In the genomic region with DNA sequence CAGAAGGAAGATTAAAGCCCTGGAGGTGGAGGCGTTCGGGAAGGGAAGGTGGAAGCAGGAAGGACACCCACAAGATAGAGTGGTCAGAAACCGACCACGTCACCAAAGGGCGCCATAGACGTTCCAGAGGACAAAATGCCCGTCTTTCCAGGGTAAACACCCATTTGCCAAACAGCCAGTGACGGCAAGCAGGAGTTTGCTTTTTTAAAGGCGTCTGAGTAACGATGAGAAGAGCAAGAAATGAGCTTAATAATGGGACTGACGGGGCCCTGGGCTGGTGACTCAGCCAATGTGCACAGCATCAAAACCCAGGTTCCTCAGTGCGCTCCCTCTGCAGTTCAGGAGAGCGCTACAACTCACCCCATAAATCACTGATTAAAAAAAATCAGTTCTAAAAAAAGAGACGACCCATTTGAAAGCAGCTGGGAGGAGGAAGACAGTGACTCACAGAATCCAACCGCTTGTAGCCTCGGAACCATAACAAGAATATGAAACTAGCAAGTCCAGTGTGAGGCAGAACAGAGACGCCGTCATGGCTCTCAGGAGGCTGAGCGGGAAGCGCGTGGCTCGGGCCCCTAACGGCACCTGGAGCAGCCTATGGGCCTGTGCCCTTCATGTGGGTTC, we compare ENCODE assay signal across 10 cellular contexts. TPM values are rescaled to one million over a fixed set of nuclear protein-coding genes. Genes with fewer than 3 reads are reported as not detected.
A peak's percentile ranks its signal among the peaks of the same experiment; 100 is the strongest.
DNase-seq lines count a peak whose midpoint lies in the region; ATAC-seq and TF ChIP-seq lines count a peak whose summit lies in the region.
"Had no signal": no experiment of that assay in that cellular context is flagged by ENCODE, and none has a peak within 500 bp of the region (broad histone marks: within the 10 kb centered on the region; RNA-seq: fewer than 3 reads in every experiment).

No MANE protein-coding gene starts in this region.

- peaks cover 52% of the 10 kb centered on the region for H4K20me1 ChIP-seq in osteoblast (ENCODE audit: insufficient read depth, low read length)

- H2AFZ ChIP-seq in osteoblast (ENCODE audit: low read length): peak overlapping the region; percentile 43

- peaks cover 84% of the 10 kb centered on the region for H3K79me2 ChIP-seq in osteoblast (ENCODE audit: insufficient read depth, low read length)

- H3K4me2 ChIP-seq in osteoblast (ENCODE audit: insufficient read depth, low read length): peak overlapping the region; percentile 84

- peaks cover 52% of the 10 kb centered on the region for H3K4me1 ChIP-seq in osteoblast (ENCODE audit: insufficient read depth, low read length)

- peak; percentile 30 for TF ChIP-seq CTCF in osteoblast (IDR thresholded peaks at IDR 0.05; ENCODE audit: extremely low read depth, low read depth, low read length)

- peak; percentile 90 for DNase-seq in AG08396 (ENCODE audit: low spot score)
- peak; percentile 87 for DNase-seq in MG63
- DNase-seq in epithelial cell of prostate (ENCODE audit: low read depth, low spot score): peak; percentile 18
- peak; percentile 97 for DNase-seq in osteoblast (ENCODE audit: insufficient read length, low spot score, missing footprints)
- DNase-seq in UCSD-AML1 (lab: John Stamatoyannopoulos, UW; ENCODE audit: unreplicated experiment): no peak
- DNase-seq in HuH-7 (ENCODE audit: low spot score): no peak
- DNase-seq: body of pancreas, MV-4-11 had no signal

- H3K27me3 ChIP-seq in MG63 (no peaks in the 10 kb centered on the region), osteoblast (ENCODE audit: insufficient read depth, low read length) (no peaks in the 10 kb centered on the region)
- H3K27me3 ChIP-seq: body of pancreas had no signal

- peak overlapping the region; percentile 26 for H3K27ac ChIP-seq in epithelial cell of prostate
- H3K27ac ChIP-seq in osteoblast (ENCODE audit: low read depth, low read length): peak overlapping the region; percentile 91
- H3K27ac ChIP-seq: body of pancreas had no signal

- no peak for ATAC-seq in activated CD4-positive, CD25-positive, alpha-beta regulatory T cell treated with anti-CD3 and anti-CD28 coated beads, Interleukin-2, amount 50 U/mL, for 24 hours
- ATAC-seq in HG02870 (IDR thresholded peaks at IDR 0.05; ENCODE audit: unreplicated experiment): no peak
- ATAC-seq: body of pancreas had no signal

- H3K4me3 ChIP-seq in MG63 (peak overlapping the region; percentile 42), osteoblast (ENCODE audit: insufficient read depth, low read length) (peak overlapping the region; percentile 65)
- H3K4me3 ChIP-seq: body of pancreas had no signal

- no peaks in the 10 kb centered on the region for H3K9me3 ChIP-seq in MG63
- H3K9me3 ChIP-seq in osteoblast (ENCODE audit: low read depth, low read length): no peaks in the 10 kb centered on the region
- H3K9me3 ChIP-seq: body of pancreas had no signal

- peaks cover 7% of the 10 kb centered on the region; the same call in 1 of the 2 replicates for H3K36me3 ChIP-seq in MG63
- no peaks in the 10 kb centered on the region for H3K36me3 ChIP-seq in osteoblast (ENCODE audit: insufficient read depth, low read length)

RNA-seq across cellular contexts. Expression of a gene that starts 5.9 kb away (rescaled TPM):
- total RNA-seq in MG63 (2014; rRNA removed; shearing (Covaris generic); ENCODE audit: low replicate concordance): 10.7 and 10.9 TPM in 2 replicates
- 32.4 and 36.9 TPM in 2 replicates for total RNA-seq in osteoblast

Comparison
In these comparisons a context has a peak if more than half of its experiments do, and no peak if none do; other contexts are left out.
1. DNase-seq: peak in AG08396 (single experiment), MG63 (single experiment), epithelial cell of prostate (single experiment) and osteoblast (single experiment); none in UCSD-AML1 (single experiment) and HuH-7 (single experiment).